ENCODE assay signal across 1 cellular context in the genomic region with DNA sequence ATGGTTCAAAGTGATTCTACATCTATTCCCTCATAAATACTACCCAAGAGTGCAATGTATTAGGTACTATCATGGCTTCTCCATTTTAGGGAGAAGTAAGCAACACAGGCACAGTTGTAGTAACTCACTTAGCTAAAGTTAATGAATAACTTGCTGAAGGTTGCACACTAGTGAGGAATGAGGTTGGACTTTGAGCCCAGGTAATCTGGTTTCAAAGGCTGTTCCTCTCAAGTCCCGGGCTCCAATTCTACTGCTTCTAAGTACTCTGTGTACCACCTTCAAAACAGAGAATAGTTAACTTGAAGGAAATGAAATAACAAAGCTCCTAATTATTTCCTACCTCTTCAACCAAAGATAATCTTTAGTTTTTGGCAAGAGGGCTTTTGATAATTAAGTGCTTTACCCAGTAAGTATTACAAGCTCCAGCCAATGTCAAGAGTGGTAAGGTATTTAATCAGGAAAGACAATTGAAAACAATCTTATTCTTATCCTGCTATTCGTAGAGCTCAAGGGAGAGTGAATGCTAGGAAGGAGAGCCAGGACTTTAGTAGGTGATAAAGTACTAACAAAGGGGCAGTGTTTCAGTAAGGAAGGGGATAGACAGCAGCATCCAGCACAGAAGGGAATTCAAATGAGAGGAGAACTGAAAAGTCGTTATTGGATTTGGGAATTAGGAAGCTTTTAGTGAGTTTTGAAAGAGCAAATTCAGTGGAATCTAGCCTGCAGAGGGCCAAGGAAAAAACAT.
A peak's percentile ranks its signal among the peaks of the same experiment; 100 is the strongest.
TF ChIP-seq lines count a peak whose summit lies in the region.

No MANE protein-coding gene starts in this region.

TF ChIP-seq in HepG2, 621 proteins besides CTCF, POLR2A, EP300 and RAD21 (continued from another document and continues in another):
- TF ChIP-seq, protein P1, sequence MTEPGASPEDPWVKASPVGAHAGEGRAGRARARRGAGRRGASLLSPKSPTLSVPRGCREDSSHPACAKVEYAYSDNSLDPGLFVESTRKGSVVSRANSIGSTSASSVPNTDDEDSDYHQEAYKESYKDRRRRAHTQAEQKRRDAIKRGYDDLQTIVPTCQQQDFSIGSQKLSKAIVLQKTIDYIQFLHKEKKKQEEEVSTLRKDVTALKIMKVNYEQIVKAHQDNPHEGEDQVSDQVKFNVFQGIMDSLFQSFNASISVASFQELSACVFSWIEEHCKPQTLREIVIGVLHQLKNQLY (CRISPR knock-in tag; IDR thresholded peaks at IDR 0.05): no peak
- TF ChIP-seq, protein P2, sequence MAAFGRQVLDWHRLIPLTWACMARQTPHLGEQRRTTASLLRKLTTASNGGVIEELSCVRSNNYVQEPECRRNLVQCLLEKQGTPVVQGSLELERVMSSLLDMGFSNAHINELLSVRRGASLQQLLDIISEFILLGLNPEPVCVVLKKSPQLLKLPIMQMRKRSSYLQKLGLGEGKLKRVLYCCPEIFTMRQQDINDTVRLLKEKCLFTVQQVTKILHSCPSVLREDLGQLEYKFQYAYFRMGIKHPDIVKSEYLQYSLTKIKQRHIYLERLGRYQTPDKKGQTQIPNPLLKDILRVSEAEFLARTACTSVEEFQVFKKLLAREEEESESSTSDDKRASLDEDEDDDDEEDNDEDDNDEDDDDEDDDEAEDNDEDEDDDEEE (CRISPR knock-in tag; IDR thresholded peaks at IDR 0.05): no peak
- no peak for TF ChIP-seq PATZ1 (CRISPR knock-in tag; IDR thresholded peaks at IDR 0.05)
- TF ChIP-seq ZMAT3 (CRISPR knock-in tag; conservative IDR thresholded peaks at IDR 0.05): no peak
- TF ChIP-seq, protein P3, sequence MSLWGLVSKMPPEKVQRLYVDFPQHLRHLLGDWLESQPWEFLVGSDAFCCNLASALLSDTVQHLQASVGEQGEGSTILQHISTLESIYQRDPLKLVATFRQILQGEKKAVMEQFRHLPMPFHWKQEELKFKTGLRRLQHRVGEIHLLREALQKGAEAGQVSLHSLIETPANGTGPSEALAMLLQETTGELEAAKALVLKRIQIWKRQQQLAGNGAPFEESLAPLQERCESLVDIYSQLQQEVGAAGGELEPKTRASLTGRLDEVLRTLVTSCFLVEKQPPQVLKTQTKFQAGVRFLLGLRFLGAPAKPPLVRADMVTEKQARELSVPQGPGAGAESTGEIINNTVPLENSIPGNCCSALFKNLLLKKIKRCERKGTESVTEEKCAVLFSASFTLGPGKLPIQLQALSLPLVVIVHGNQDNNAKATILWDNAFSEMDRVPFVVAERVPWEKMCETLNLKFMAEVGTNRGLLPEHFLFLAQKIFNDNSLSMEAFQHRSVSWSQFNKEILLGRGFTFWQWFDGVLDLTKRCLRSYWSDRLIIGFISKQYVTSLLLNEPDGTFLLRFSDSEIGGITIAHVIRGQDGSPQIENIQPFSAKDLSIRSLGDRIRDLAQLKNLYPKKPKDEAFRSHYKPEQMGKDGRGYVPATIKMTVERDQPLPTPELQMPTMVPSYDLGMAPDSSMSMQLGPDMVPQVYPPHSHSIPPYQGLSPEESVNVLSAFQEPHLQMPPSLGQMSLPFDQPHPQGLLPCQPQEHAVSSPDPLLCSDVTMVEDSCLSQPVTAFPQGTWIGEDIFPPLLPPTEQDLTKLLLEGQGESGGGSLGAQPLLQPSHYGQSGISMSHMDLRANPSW (CRISPR knock-in tag; IDR thresholded peaks at IDR 0.05; ENCODE audit: borderline replicate concordance): no peak
- TF ChIP-seq SALL2 (CRISPR knock-in tag; IDR thresholded peaks at IDR 0.05): no peak
- TF ChIP-seq, protein P4, sequence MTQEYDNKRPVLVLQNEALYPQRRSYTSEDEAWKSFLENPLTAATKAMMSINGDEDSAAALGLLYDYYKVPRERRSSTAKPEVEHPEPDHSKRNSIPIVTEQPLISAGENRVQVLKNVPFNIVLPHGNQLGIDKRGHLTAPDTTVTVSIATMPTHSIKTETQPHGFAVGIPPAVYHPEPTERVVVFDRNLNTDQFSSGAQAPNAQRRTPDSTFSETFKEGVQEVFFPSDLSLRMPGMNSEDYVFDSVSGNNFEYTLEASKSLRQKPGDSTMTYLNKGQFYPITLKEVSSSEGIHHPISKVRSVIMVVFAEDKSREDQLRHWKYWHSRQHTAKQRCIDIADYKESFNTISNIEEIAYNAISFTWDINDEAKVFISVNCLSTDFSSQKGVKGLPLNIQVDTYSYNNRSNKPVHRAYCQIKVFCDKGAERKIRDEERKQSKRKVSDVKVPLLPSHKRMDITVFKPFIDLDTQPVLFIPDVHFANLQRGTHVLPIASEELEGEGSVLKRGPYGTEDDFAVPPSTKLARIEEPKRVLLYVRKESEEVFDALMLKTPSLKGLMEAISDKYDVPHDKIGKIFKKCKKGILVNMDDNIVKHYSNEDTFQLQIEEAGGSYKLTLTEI (CRISPR knock-in tag; conservative IDR thresholded peaks at IDR 0.05): no peak
- no peak for TF ChIP-seq CC2D1A (CRISPR knock-in tag; IDR thresholded peaks at IDR 0.05)
- TF ChIP-seq, protein P5, sequence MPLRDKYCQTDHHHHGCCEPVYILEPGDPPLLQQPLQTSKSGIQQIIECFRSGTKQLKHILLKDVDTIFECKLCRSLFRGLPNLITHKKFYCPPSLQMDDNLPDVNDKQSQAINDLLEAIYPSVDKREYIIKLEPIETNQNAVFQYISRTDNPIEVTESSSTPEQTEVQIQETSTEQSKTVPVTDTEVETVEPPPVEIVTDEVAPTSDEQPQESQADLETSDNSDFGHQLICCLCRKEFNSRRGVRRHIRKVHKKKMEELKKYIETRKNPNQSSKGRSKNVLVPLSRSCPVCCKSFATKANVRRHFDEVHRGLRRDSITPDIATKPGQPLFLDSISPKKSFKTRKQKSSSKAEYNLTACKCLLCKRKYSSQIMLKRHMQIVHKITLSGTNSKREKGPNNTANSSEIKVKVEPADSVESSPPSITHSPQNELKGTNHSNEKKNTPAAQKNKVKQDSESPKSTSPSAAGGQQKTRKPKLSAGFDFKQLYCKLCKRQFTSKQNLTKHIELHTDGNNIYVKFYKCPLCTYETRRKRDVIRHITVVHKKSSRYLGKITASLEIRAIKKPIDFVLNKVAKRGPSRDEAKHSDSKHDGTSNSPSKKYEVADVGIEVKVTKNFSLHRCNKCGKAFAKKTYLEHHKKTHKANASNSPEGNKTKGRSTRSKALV (CRISPR knock-in tag; IDR thresholded peaks at IDR 0.05): no peak
- no peak for TF ChIP-seq ZNF530 (CRISPR knock-in tag; IDR thresholded peaks at IDR 0.05; ENCODE audit: low read depth)
- TF ChIP-seq, protein P6, sequence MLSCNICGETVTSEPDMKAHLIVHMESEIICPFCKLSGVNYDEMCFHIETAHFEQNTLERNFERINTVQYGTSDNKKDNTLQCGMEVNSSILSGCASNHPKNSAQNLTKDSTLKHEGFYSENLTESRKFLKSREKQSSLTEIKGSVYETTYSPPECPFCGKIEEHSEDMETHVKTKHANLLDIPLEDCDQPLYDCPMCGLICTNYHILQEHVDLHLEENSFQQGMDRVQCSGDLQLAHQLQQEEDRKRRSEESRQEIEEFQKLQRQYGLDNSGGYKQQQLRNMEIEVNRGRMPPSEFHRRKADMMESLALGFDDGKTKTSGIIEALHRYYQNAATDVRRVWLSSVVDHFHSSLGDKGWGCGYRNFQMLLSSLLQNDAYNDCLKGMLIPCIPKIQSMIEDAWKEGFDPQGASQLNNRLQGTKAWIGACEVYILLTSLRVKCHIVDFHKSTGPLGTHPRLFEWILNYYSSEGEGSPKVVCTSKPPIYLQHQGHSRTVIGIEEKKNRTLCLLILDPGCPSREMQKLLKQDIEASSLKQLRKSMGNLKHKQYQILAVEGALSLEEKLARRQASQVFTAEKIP (CRISPR knock-in tag; IDR thresholded peaks at IDR 0.05; ENCODE audit: borderline replicate concordance): no peak
- TF ChIP-seq ZNF512 (CRISPR knock-in tag; IDR thresholded peaks at IDR 0.05): no peak
- no peak for TF ChIP-seq ZNF772 (CRISPR knock-in tag; IDR thresholded peaks at IDR 0.05)
- no peak for TF ChIP-seq ZNF468 (CRISPR knock-in tag; IDR thresholded peaks at IDR 0.05)
- no peak for TF ChIP-seq ARID3A (IDR thresholded peaks at IDR 0.05; ENCODE audit: low read depth, low read length)
- TF ChIP-seq CCDC6 (CRISPR knock-in tag; IDR thresholded peaks at IDR 0.05): no peak
- TF ChIP-seq ZNF567 (CRISPR knock-in tag; IDR thresholded peaks at IDR 0.05; ENCODE audit: borderline replicate concordance): no peak
- TF ChIP-seq ZNF569 (CRISPR knock-in tag; IDR thresholded peaks at IDR 0.05; ENCODE audit: borderline replicate concordance): no peak
- TF ChIP-seq, protein P7, sequence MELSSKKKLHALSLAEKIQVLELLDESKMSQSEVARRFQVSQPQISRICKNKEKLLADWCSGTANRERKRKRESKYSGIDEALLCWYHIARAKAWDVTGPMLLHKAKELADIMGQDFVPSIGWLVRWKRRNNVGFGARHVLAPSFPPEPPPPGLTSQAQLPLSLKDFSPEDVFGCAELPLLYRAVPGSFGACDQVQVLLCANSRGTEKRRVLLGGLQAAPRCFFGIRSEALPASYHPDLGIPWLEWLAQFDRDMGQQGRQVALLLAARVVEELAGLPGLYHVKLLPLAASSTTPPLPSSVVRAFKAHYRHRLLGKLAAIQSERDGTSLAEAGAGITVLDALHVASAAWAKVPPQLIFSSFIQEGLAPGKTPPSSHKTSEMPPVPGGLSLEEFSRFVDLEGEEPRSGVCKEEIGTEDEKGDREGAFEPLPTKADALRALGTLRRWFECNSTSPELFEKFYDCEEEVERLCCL (CRISPR knock-in tag; IDR thresholded peaks at IDR 0.05; ENCODE audit: borderline replicate concordance): no peak
- no peak for TF ChIP-seq GMEB2 (CRISPR knock-in tag; IDR thresholded peaks at IDR 0.05; ENCODE audit: low read depth)
- TF ChIP-seq IKZF1 (IDR thresholded peaks at IDR 0.05): no peak
- TF ChIP-seq JUN (CRISPR knock-in tag; IDR thresholded peaks at IDR 0.05): no peak
- TF ChIP-seq ZKSCAN8 (CRISPR knock-in tag; IDR thresholded peaks at IDR 0.05; ENCODE audit: borderline replicate concordance): no peak
- no peak for TF ChIP-seq CCAR2 (optimal IDR thresholded peaks at IDR 0.05; ENCODE audit: low read depth, low read length)
- 0 out of 2 replicates have a peak, but pooled peaks have one; percentile 38 for TF ChIP-seq ISL2 (CRISPR knock-in tag; IDR thresholded peaks at IDR 0.05)
- no peak for TF ChIP-seq ZNF260 (CRISPR knock-in tag; IDR thresholded peaks at IDR 0.05; ENCODE audit: borderline replicate concordance, low read depth)
- no peak for TF ChIP-seq MTA3 (CRISPR knock-in tag; IDR thresholded peaks at IDR 0.05)
- TF ChIP-seq REXO4 (CRISPR knock-in tag; IDR thresholded peaks at IDR 0.05; ENCODE audit: borderline replicate concordance): no peak
- no peak for TF ChIP-seq ZFYVE20 (CRISPR knock-in tag; IDR thresholded peaks at IDR 0.05; ENCODE audit: borderline replicate concordance, low read depth)
- TF ChIP-seq ZNF431 (CRISPR knock-in tag; IDR thresholded peaks at IDR 0.05; ENCODE audit: borderline replicate concordance, low read depth): no peak
- TF ChIP-seq SMARCE1 (IDR thresholded peaks at IDR 0.05; ENCODE audit: borderline replicate concordance): no peak
- peak; percentile 98 for TF ChIP-seq HNRNPUL1 (IDR thresholded peaks at IDR 0.05; ENCODE audit: low read depth, low read length)
